In genomic region chr6:106026748-106027147, GRCh38 we compare ENCODE assay signal across 14 cellular contexts. TPM values are rescaled to one million over a fixed set of nuclear protein-coding genes. Genes with fewer than 3 reads are reported as not detected.
DNase-seq lines count a peak whose midpoint lies in the region; ATAC-seq, FAIRE-seq and TF ChIP-seq lines count a peak whose summit lies in the region.
"Had no signal": no experiment of that assay in that cellular context is flagged by ENCODE, and none has a peak within 500 bp of the region (broad histone marks: within the 10 kb centered on the region; RNA-seq: fewer than 3 reads in every experiment).

No MANE protein-coding gene starts in this region.

- no peak for ATAC-seq in SK-N-SH treated with all-trans-retinoic acid at 6 μM for 48 hours
- no peak for ATAC-seq in stimulated activated effector memory CD8-positive, alpha-beta T cell treated with anti-CD3 and anti-CD28 coated beads, Interleukin-12 subunit alpha, Interleukin-12 subunit beta, amount 100 ng/mL, for 72 hours
- no peak for ATAC-seq in GM18873 (IDR thresholded peaks at IDR 0.05; ENCODE audit: low FRiP score, unreplicated experiment)
- ATAC-seq in HG02678 (IDR thresholded peaks at IDR 0.05; ENCODE audit: unreplicated experiment), result no peak
- ATAC-seq in natural killer cell treated with Interleukin-12 subunit alpha and Interleukin-12 subunit beta and Interleukin-15 and Interleukin-18, amount 100 ng/mL, for 72 hours, result no peak
- ATAC-seq: lower lobe of right lung had no signal

- WGBS in SK-N-SH (ENCODE audit: low lambda C conversion rate), result 24% methylated on average over 8 of the region's 8 CpGs

- TF ChIP-seq RAD21 in SK-N-SH (IDR thresholded peaks at IDR 0.05; ENCODE audit: low read length), result no peak

- CTCF ChIA-PET in SK-N-SH (lab: Yijun Ruan, JAX), result interaction anchor here (0.9 kb wide), 1 partner anchor 9 kb away, joined by 3 read pairs; no protein-coding TSS in a partner anchor

- H3K4me1 Mint-ChIP-seq in HFFc6 (ENCODE audit: low read depth), result peaks cover 32% of the 10 kb centered on the region
- H3K4me1 Mint-ChIP-seq in stimulated activated effector memory CD8-positive, alpha-beta T cell treated with anti-CD3 and anti-CD28 coated beads, Interleukin-12 subunit alpha, Interleukin-12 subunit beta, amount 100 ng/mL, for 72 hours, result peaks cover 22% of the 10 kb centered on the region
- peaks cover 0 to 11% of the 10 kb centered on the region in 2 donors for H3K4me1 Mint-ChIP-seq in natural killer cell treated with Interleukin-12 subunit alpha and Interleukin-12 subunit beta and Interleukin-15 and Interleukin-18, amount 100 ng/mL, for 72 hours (ENCODE audit: low read depth in 2 of 2)

- no peak overlapping the region for H3K27ac ChIP-seq in SK-N-SH (ENCODE audit: low read depth in 2 of 2, low read length in 1 of 2)
- H3K27ac ChIP-seq: lower lobe of right lung, PC-9, stomach had no signal

- peak; percentile 90 for FAIRE-seq in bronchial epithelial cell (lab: Jason Lieb, UNC)

- H3K36me3 Mint-ChIP-seq in HFFc6 (ENCODE audit: low read depth), result no peaks in the 10 kb centered on the region
- no peaks in the 10 kb centered on the region for H3K36me3 Mint-ChIP-seq in stimulated activated effector memory CD8-positive, alpha-beta T cell treated with anti-CD3 and anti-CD28 coated beads, Interleukin-12 subunit alpha, Interleukin-12 subunit beta, amount 100 ng/mL, for 72 hours
- no peaks in the 10 kb centered on the region for H3K36me3 Mint-ChIP-seq in natural killer cell treated with Interleukin-12 subunit alpha and Interleukin-12 subunit beta and Interleukin-15 and Interleukin-18, amount 100 ng/mL, for 72 hours

- H3K9me3 ChIP-seq in SK-N-SH, result no peaks in the 10 kb centered on the region
- H3K9me3 ChIP-seq: lower lobe of right lung, stomach had no signal

- no peaks in the 10 kb centered on the region for H3K79me2 ChIP-seq in SK-N-SH (ENCODE audit: insufficient read depth)

- H3K27me3 Mint-ChIP-seq in HFFc6 (ENCODE audit: insufficient read depth), result peaks cover 4% of the 10 kb centered on the region; the same call in 1 of the 2 replicates
- H3K27me3 Mint-ChIP-seq in natural killer cell treated with Interleukin-12 subunit alpha and Interleukin-12 subunit beta and Interleukin-15 and Interleukin-18, amount 100 ng/mL, for 72 hours, result peaks cover 9 to 26% of the 10 kb centered on the region in 2 donors

- no peaks in the 10 kb centered on the region for H3K27me3 ChIP-seq in SK-N-SH (ENCODE audit: insufficient read depth)
- H3K27me3 ChIP-seq in bronchial epithelial cell (ENCODE audit: control insufficient read depth, insufficient read depth, low read length), result no peaks in the 10 kb centered on the region

- no peak overlapping the region; the same call in 1 of the 2 replicates for H3K27ac Mint-ChIP-seq in HFFc6
- no peak overlapping the region for H3K27ac Mint-ChIP-seq in stimulated activated effector memory CD8-positive, alpha-beta T cell treated with anti-CD3 and anti-CD28 coated beads, Interleukin-12 subunit alpha, Interleukin-12 subunit beta, amount 100 ng/mL, for 72 hours
- no peak overlapping the region for H3K27ac Mint-ChIP-seq in natural killer cell treated with Interleukin-12 subunit alpha and Interleukin-12 subunit beta and Interleukin-15 and Interleukin-18, amount 100 ng/mL, for 72 hours

- H3K36me3 ChIP-seq in SK-N-SH (replicated peaks in 1 of 2; ENCODE audit: control insufficient read depth in 1 of 2, insufficient read depth in 2 of 2, low read length in 1 of 2), result no peaks in the 10 kb centered on the region
- H3K36me3 ChIP-seq in bronchial epithelial cell (ENCODE audit: control insufficient read depth, insufficient read depth, low read length), result no peaks in the 10 kb centered on the region
- H3K36me3 ChIP-seq: lower lobe of right lung, stomach had no signal

- H3K4me3 ChIP-seq in SK-N-SH (ENCODE audit: low read depth in 2 of 2, low read length in 1 of 2), result no peak overlapping the region; a peak in 1 of 4 replicates
- no peak overlapping the region for H3K4me3 ChIP-seq in bronchial epithelial cell (ENCODE audit: low read depth, low read length)
- H3K4me3 ChIP-seq: lower lobe of right lung, PC-9, stomach had no signal

- H4K20me1 ChIP-seq in SK-N-SH (ENCODE audit: insufficient read depth), result no peaks in the 10 kb centered on the region

- no peak overlapping the region for H3K9ac ChIP-seq in SK-N-SH

- H3K4me1 ChIP-seq in SK-N-SH (ENCODE audit: control insufficient read depth in 1 of 2, insufficient read depth in 2 of 2, low read depth in 1 of 2, low read length in 1 of 2), result peaks cover 0 to 7% of the 10 kb centered on the region in 2 experiments; a peak in 1 of 4 replicates
- H3K4me1 ChIP-seq: stomach had no signal

- H2AFZ ChIP-seq in SK-N-SH (ENCODE audit: low read depth), result peak overlapping the region; percentile 36; the same call in 1 of the 2 replicates
- H2AFZ ChIP-seq: PC-9 had no signal

- peak overlapping the region; percentile 46; the same call in 1 of the 2 replicates for H3K4me2 ChIP-seq in SK-N-SH
- H3K4me2 ChIP-seq: PC-9 had no signal

- TF ChIP-seq CTCF in SK-N-SH (IDR thresholded peaks at IDR 0.05) (no peak), HFFc6 (IDR thresholded peaks at IDR 0.05) (no peak), bronchial epithelial cell (IDR thresholded peaks at IDR 0.05; ENCODE audit: insufficient read depth, low read length, severe bottlenecking) (no peak)

- H3K9me2 ChIP-seq in SK-N-SH, result no peaks in the 10 kb centered on the region

- no peak for DNase-seq in SK-N-SH
- DNase-seq in HFFc6, result no peak
- DNase-seq in bronchial epithelial cell (ENCODE audit: low read depth), result peak; percentile 5
- DNase-seq in stimulated activated effector memory CD8-positive, alpha-beta T cell treated with anti-CD3 and anti-CD28 coated beads, Interleukin-12 subunit alpha, Interleukin-12 subunit beta, amount 100 ng/mL, for 72 hours (ENCODE audit: low spot score in 2 of 2), result no peak
- no peak for DNase-seq in natural killer cell treated with Interleukin-12 subunit alpha and Interleukin-12 subunit beta and Interleukin-15 and Interleukin-18, amount 100 ng/mL, for 72 hours (ENCODE audit: low spot score)
- DNase-seq: COR-L47, dermis blood vessel endothelial cell, lower lobe of right lung, NCI-H1092 treated with DMSO at 0.1 percent for 48 hours, PC-9, stomach had no signal

- POLR2A ChIA-PET in SK-N-SH (lab: Yijun Ruan, JAX), result no interaction called here

- TF ChIP-seq EP300 in SK-N-SH (IDR thresholded peaks at IDR 0.05; ENCODE audit: borderline replicate concordance in 1 of 2, low read depth in 1 of 2, low read length in 1 of 2), result no peak

- no peaks in the 10 kb centered on the region for H3F3A ChIP-seq in SK-N-SH (replicated peaks; ENCODE audit: insufficient read depth)

- H3K4me3 Mint-ChIP-seq in HFFc6, result peak overlapping the region; percentile 10; the same call in 1 of the 2 replicates
- H3K4me3 Mint-ChIP-seq in stimulated activated effector memory CD8-positive, alpha-beta T cell treated with anti-CD3 and anti-CD28 coated beads, Interleukin-12 subunit alpha, Interleukin-12 subunit beta, amount 100 ng/mL, for 72 hours, result peak overlapping the region; percentile 29
- no peak overlapping the region for H3K4me3 Mint-ChIP-seq in natural killer cell treated with Interleukin-12 subunit alpha and Interleukin-12 subunit beta and Interleukin-15 and Interleukin-18, amount 100 ng/mL, for 72 hours

- no peaks in the 10 kb centered on the region for H3K9me3 Mint-ChIP-seq in HFFc6
- no peaks in the 10 kb centered on the region for H3K9me3 Mint-ChIP-seq in stimulated activated effector memory CD8-positive, alpha-beta T cell treated with anti-CD3 and anti-CD28 coated beads, Interleukin-12 subunit alpha, Interleukin-12 subunit beta, amount 100 ng/mL, for 72 hours
- no peaks in the 10 kb centered on the region for H3K9me3 Mint-ChIP-seq in natural killer cell treated with Interleukin-12 subunit alpha and Interleukin-12 subunit beta and Interleukin-15 and Interleukin-18, amount 100 ng/mL, for 72 hours

TF ChIP-seq in SK-N-SH, 30 proteins besides CTCF, POLR2A, EP300 and RAD21 (continues in another document):
- TF ChIP-seq FOXJ3 (CRISPR knock-in tag; IDR thresholded peaks at IDR 0.05) (no peak), GABPA (IDR thresholded peaks at IDR 0.05; ENCODE audit: low read depth) (no peak), EZH2phosphoT487 (IDR thresholded peaks at IDR 0.05; ENCODE audit: borderline replicate concordance, low read depth) (no peak), TAF1 (IDR thresholded peaks at IDR 0.05; ENCODE audit: borderline replicate concordance, low read depth, low read length) (no peak), FOXM1 (IDR thresholded peaks at IDR 0.05; ENCODE audit: low read depth) (no peak), MXI1 (IDR thresholded peaks at IDR 0.05; ENCODE audit: low read depth, low read length) (no peak), NRF1 (IDR thresholded peaks at IDR 0.05; ENCODE audit: low read depth, low read length) (no peak)

TF ChIP-seq in SK-N-SH treated with all-trans-retinoic acid at 6 μM for 48 hours, 23 proteins besides CTCF, POLR2A, EP300 and RAD21:
- no peak for TF ChIP-seq BACH2 (CRISPR knock-in tag; IDR thresholded peaks at IDR 0.05; ENCODE audit: borderline replicate concordance)
- TF ChIP-seq GLIS3 (CRISPR knock-in tag; IDR thresholded peaks at IDR 0.05), result no peak
- no peak for TF ChIP-seq ARNTL (CRISPR knock-in tag; IDR thresholded peaks at IDR 0.05; ENCODE audit: borderline replicate concordance, low read depth)
- no peak for TF ChIP-seq TCF4 (CRISPR knock-in tag; IDR thresholded peaks at IDR 0.05; ENCODE audit: borderline replicate concordance)

RNA-seq across cellular contexts. Expression of gene PRDM1, which starts 59.4 kb away (rescaled TPM):
- polyA plus RNA-seq in SK-N-SH (2012; rRNA removed), result 2.3 and 4.0 TPM in 2 replicates
- polyA plus RNA-seq in SK-N-SH (2012; cell fraction: cytosol; rRNA removed), result 2.6 and 3.0 TPM in 2 replicates
- polyA plus RNA-seq in SK-N-SH (2012; cell fraction: nucleus; rRNA removed), result 6.7 and 8.0 TPM in 2 replicates
- 10 to 100 TPM in 3 of 6 experiments, 1 to 10 TPM in 3; 8.4 to 12.3 (median 10.3) TPM for total RNA-seq in HFFc6 (2021; fragmentation: NEBNext Ultra II Directional; extraction: Animal tissue kit (Norgen Biotek cat#: 25700))
- 5.3 and 9.6 TPM in 2 replicates for total RNA-seq in bronchial epithelial cell
- 100 to 1,000 TPM; 174 to 192 TPM for total RNA-seq in natural killer cell treated with Interleukin-12 subunit alpha and Interleukin-12 subunit beta and Interleukin-15 and Interleukin-18, amount 100 ng/mL, for 72 hours

Comparison
In these comparisons a context has a peak if more than half of its experiments do, and no peak if none do; other contexts are left out.
1. RNA of gene PRDM1, which starts 59.4 kb away (total RNA-seq): 174 to 192 TPM in natural killer cell treated with Interleukin-12 subunit alpha and Interleukin-12 subunit beta and Interleukin-15 and Interleukin-18, amount 100 ng/mL, for 72 hours; 8.4 to 12.3 TPM in HFFc6 and 5.3 to 9.6 TPM in bronchial epithelial cell; every median in the first group is over 10 times any median in the second.